Comparison of ENCODE assay signal across 8 cellular contexts in genomic region chr1:167720965-167721616, GRCh38. TPM values are rescaled to one million over a fixed set of nuclear protein-coding genes. Genes with fewer than 3 reads are reported as not detected.
DNase-seq lines count a peak whose midpoint lies in the region; ATAC-seq and TF ChIP-seq lines count a peak whose summit lies in the region.

No MANE protein-coding gene starts in this region.

- peak overlapping the region; percentile 97 for H3K4me3 Mint-ChIP-seq in natural killer cell

- H3K27me3 Mint-ChIP-seq in natural killer cell (ENCODE audit: low read depth in 2 of 2): peaks cover 0 to 11% of the 10 kb centered on the region in 2 donors

- peak overlapping the region; percentile 93 for H3K4me3 ChIP-seq in WI38 (ENCODE audit: low read depth, low read length)
- peak overlapping the region; percentile 84 for H3K4me3 ChIP-seq in fibroblast of the aortic adventitia (ENCODE audit: low read depth, low read length)

- intact Hi-C loops in natural killer cell (cut with micrococcal nuclease): no loop called here

- H3K36me3 Mint-ChIP-seq in natural killer cell: no peaks in the 10 kb centered on the region

- peak; percentile 43 for TF ChIP-seq CTCF in WI38 (IDR thresholded peaks at IDR 0.05; ENCODE audit: low read depth, low read length)
- peak; percentile 68 for TF ChIP-seq CTCF in fibroblast of the aortic adventitia (IDR thresholded peaks at IDR 0.05; ENCODE audit: insufficient read depth, low read length)
- TF ChIP-seq CTCF in natural killer cell (IDR thresholded peaks at IDR 0.05): no peak

- DNase-seq in NCI-H510A treated with DMSO at 0.1 percent for 48 hours (lab: John Stamatoyannopoulos, UW): peak; percentile 40
- DNase-seq in NCI-H510A (lab: John Stamatoyannopoulos, UW): no peak
- DNase-seq in Kasumi-1 (lab: John Stamatoyannopoulos, UW): peak; percentile 36 to 38
- DNase-seq in fibroblast of the aortic adventitia (ENCODE audit: low read depth): peak; percentile 73
- no peak for DNase-seq in natural killer cell
- no peak for DNase-seq in activated CD4-positive, alpha-beta T cell treated with anti-CD3 and anti-CD28 coated beads, Interleukin-2, amount 50 U/mL, for 1 hour

- H3K27ac Mint-ChIP-seq in natural killer cell: peak overlapping the region; percentile 65 to 87

- ATAC-seq in natural killer cell (no peak), GM21381 (IDR thresholded peaks at IDR 0.05; ENCODE audit: unreplicated experiment) (no peak)

- H3K9me3 Mint-ChIP-seq in natural killer cell: no peaks in the 10 kb centered on the region

- peaks cover 15 to 16% of the 10 kb centered on the region in 2 donors for H3K4me1 Mint-ChIP-seq in natural killer cell

RNA-seq across cellular contexts. Expression of gene MPZL1, which starts 0.7 kb away (rescaled TPM):
- total RNA-seq in fibroblast of the aortic adventitia (ENCODE audit: low replicate concordance) (66.6 and 112 TPM in 2 replicates), natural killer cell (1 to 10 TPM; 3.4 to 4.6 (median 4.0) TPM)

Comparison
In these comparisons a context has a peak if more than half of its experiments do, and no peak if none do; other contexts are left out.
1. DNase-seq: peak in NCI-H510A treated with DMSO at 0.1 percent for 48 hours (single experiment), Kasumi-1 (2 of 2) and fibroblast of the aortic adventitia (single experiment); none in NCI-H510A (single experiment), natural killer cell (single experiment) and activated CD4-positive, alpha-beta T cell treated with anti-CD3 and anti-CD28 coated beads, Interleukin-2, amount 50 U/mL, for 1 hour (single experiment).
2. RNA of gene MPZL1, which starts 0.7 kb away (total RNA-seq): 66.6 to 112 TPM in fibroblast of the aortic adventitia; 3.4 to 4.6 TPM in natural killer cell; every median in the first group is over 10 times any median in the second.